ENCODE assay signal across 8 cellular contexts in the genomic region with DNA sequence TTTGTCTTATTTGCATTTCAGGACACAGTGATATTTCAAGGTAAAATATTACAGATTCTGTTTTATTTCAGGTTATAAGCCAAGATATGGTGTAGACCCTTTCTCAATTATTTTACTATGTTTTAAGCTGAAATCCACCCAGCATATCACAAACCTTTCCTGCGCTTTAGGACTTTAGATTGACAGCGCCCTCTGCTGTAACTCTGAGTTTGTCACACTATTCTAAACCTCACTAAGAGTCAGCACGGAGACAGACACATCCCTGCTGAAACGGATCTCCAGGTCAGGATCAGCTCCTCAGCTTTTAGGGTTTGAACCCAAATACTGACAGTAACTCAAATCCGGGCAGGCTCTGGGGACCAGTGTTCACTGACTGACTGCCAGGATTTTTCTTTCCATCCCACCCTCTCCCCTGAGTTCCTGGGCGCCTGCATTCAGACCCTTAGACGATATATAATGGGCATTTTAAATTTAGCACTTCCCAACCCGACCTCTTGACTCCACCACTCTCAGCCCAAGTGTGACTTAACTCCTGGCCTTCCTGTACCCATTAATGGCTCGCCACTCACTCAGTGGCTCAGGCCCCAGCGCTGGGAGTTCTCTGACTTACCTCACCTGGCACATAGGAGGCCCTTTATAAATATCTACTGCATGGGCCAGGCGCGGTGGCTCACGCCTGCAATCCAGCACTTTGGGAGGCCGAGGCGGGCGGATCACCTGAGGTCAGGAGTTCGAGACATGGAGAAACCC.
DNase-seq lines count a peak whose midpoint lies in the region; ATAC-seq and TF ChIP-seq lines count a peak whose summit lies in the region.

No MANE protein-coding gene starts in this region.

- H3K4me3 ChIP-seq in adipocyte (ENCODE audit: low read length), result no peak overlapping the region

- H3K36me3 ChIP-seq in adipocyte (ENCODE audit: control insufficient read depth, insufficient read depth, low read length, severe bottlenecking), result no peaks in the 10 kb centered on the region

- TF ChIP-seq CTCF in GM10266 (IDR thresholded peaks at IDR 0.05; ENCODE audit: control insufficient read depth, insufficient read depth, low read depth, missing control alignments), result peak; percentile 65

- DNase-seq in AG08396 (ENCODE audit: low spot score) (peak; percentile 46), GM10266 (ENCODE audit: extremely low spot score) (no peak), NCI-H69 (lab: John Stamatoyannopoulos, UW) (peak; percentile 85), adipocyte (ENCODE audit: low read depth) (peak; percentile 88), iPS-NIHi11 (ENCODE audit: low spot score) (peak; percentile 63)
- peak; percentile 24 to 29 for DNase-seq in stimulated activated CD4-positive, alpha-beta T cell treated with anti-CD3 and anti-CD28 coated beads, Interleukin-2, amount 100 ng/mL, for 48 hours

- peak; percentile 87 for ATAC-seq in HG03159 (IDR thresholded peaks at IDR 0.05; ENCODE audit: unreplicated experiment)
- ATAC-seq in activated CD4-positive, CD25-positive, alpha-beta regulatory T cell treated with anti-CD3 and anti-CD28 coated beads, Interleukin-2, amount 50 U/mL, for 24 hours, result no peak

- H3K4me1 ChIP-seq in adipocyte (ENCODE audit: control insufficient read depth, insufficient read depth, low read length), result no peaks in the 10 kb centered on the region

- no peak overlapping the region for H3K9ac ChIP-seq in adipocyte (ENCODE audit: low read length)

- H3K9me3 ChIP-seq in adipocyte (ENCODE audit: control insufficient read depth, low read length), result no peaks in the 10 kb centered on the region

- peaks cover 35% of the 10 kb centered on the region for H3K27me3 ChIP-seq in adipocyte (replicated peaks; ENCODE audit: control insufficient read depth, insufficient read depth, low read length)
